Comparison of ENCODE assay signal across 11 cellular contexts in the genomic region with DNA sequence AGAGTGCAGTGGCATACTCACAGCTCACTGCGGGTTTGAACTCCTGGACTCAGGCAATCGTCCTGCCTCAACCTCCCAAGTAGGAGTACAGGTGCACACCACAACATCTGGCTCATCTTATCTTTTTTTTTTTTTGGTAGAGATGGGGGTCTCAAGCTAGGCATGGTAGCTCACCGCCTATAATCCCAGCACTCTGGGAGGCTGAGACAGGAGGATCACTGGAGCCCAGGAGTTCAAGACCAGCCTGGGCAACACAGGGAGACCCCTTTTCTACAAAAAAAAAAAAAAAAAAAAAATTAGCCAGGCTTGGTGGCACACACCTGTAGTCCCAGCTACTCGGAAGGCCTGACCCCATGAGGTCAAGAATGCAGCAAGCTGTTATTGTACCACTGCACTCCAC. TPM values are rescaled to one million over a fixed set of nuclear protein-coding genes. Genes with fewer than 3 reads are reported as not detected.
DNase-seq lines count a peak whose midpoint lies in the region; ATAC-seq and TF ChIP-seq lines count a peak whose summit lies in the region.
"Had no signal": no experiment of that assay in that cellular context is flagged by ENCODE, and none has a peak within 500 bp of the region (broad histone marks: within the 10 kb centered on the region; RNA-seq: fewer than 3 reads in every experiment).

No MANE protein-coding gene starts in this region.

- peaks cover 19% of the 10 kb centered on the region for H3K36me3 Mint-ChIP-seq in activated T-cell treated with anti-CD3 and anti-CD28 coated beads, Interleukin-2, amount 50 U/mL, for 24 hours (ENCODE audit: low read depth)
- H3K36me3 Mint-ChIP-seq in activated B cell treated with CpG ODN at 0.5 μM for 24 hours (ENCODE audit: low read depth) (peaks cover 3% of the 10 kb centered on the region), immature natural killer cell (no peaks in the 10 kb centered on the region)

- POLR2A ChIA-PET in activated B cell treated with CpG ODN at 0.5 μM for 24 hours (lab: Charles Lee) = interaction anchor here (1.1 to 2.1 kb wide), 3 partner anchors 9 to 31 kb away, joined by 3 to 8 read pairs (median 4); a partner anchor contains a TSS

- no peak for TF ChIP-seq CTCF in activated B cell treated with CpG ODN at 0.5 μM for 24 hours (IDR thresholded peaks at IDR 0.05)

- no peaks in the 10 kb centered on the region for H3K9me3 ChIP-seq in subcutaneous abdominal adipose tissue (ENCODE audit: control insufficient read depth in 5 of 5, low read length in 5 of 5)

- H3K4me3 Mint-ChIP-seq in activated T-cell treated with anti-CD3 and anti-CD28 coated beads, Interleukin-2, amount 50 U/mL, for 24 hours = peak overlapping the region; percentile 2
- no peak overlapping the region for H3K4me3 Mint-ChIP-seq in activated B cell treated with CpG ODN at 0.5 μM for 24 hours
- peak overlapping the region in 3 of 5 donors; percentile 19 to 48 (median 36) for H3K4me3 Mint-ChIP-seq in immature natural killer cell

- peaks cover 55% of the 10 kb centered on the region for H3K4me1 Mint-ChIP-seq in activated T-cell treated with anti-CD3 and anti-CD28 coated beads, Interleukin-2, amount 50 U/mL, for 24 hours (ENCODE audit: low read depth)
- peaks cover 67% of the 10 kb centered on the region for H3K4me1 Mint-ChIP-seq in activated B cell treated with CpG ODN at 0.5 μM for 24 hours
- peaks cover 45 to 81% of the 10 kb centered on the region in 2 donors for H3K4me1 Mint-ChIP-seq in immature natural killer cell

- DNase-seq in activated T-cell treated with anti-CD3 and anti-CD28 coated beads, Interleukin-2, amount 50 U/mL, for 24 hours = no peak
- DNase-seq in activated T-cell treated with anti-CD3 and anti-CD28 coated beads, Interleukin-2, amount 50 U/mL, for 48 hours = no peak
- DNase-seq in activated B cell treated with CpG ODN at 0.5 μM for 24 hours (no peak), immature natural killer cell (no peak), anterior cingulate cortex (lab: John Stamatoyannopoulos, UW) (no peak), islet precursor cell (no peak), NCI-H2107 (lab: John Stamatoyannopoulos, UW) (no peak)
- DNase-seq: kidney glomerular epithelial cell, NCI-H2029 had no signal

- H3K9ac ChIP-seq in subcutaneous abdominal adipose tissue (ENCODE audit: low read length in 5 of 5) = peak overlapping the region in 1 of 5 donors; percentile 10

- no peaks in the 10 kb centered on the region for H3K36me3 ChIP-seq in subcutaneous abdominal adipose tissue (ENCODE audit: control insufficient read depth in 5 of 5, insufficient read depth in 5 of 5, low read length in 5 of 5)

- peak overlapping the region; percentile 80 for H3K27ac ChIP-seq in subcutaneous abdominal adipose tissue (ENCODE audit: low read depth, low read length)

- no peaks in the 10 kb centered on the region for H3K27me3 ChIP-seq in subcutaneous abdominal adipose tissue (ENCODE audit: control insufficient read depth in 5 of 5, insufficient read depth in 4 of 5, low read length in 5 of 5)

- ATAC-seq in activated B cell treated with CpG ODN at 0.5 μM for 24 hours (ENCODE audit: low read depth) = no peak
- ATAC-seq: esophagus mucosa had no signal

- no peaks in the 10 kb centered on the region for H3K27me3 Mint-ChIP-seq in activated T-cell treated with anti-CD3 and anti-CD28 coated beads, Interleukin-2, amount 50 U/mL, for 24 hours
- H3K27me3 Mint-ChIP-seq in activated B cell treated with CpG ODN at 0.5 μM for 24 hours (no peaks in the 10 kb centered on the region), immature natural killer cell (ENCODE audit: low read depth in 3 of 3) (peaks cover 0 to 2% (median 2%) of the 10 kb centered on the region in 3 donors)

- CTCF ChIA-PET in activated B cell treated with CpG ODN at 0.5 μM for 24 hours (lab: Charles Lee) = no interaction called here

- H3K27ac Mint-ChIP-seq in activated T-cell treated with anti-CD3 and anti-CD28 coated beads, Interleukin-2, amount 50 U/mL, for 24 hours = peak overlapping the region; percentile 90
- peak overlapping the region; percentile 68 for H3K27ac Mint-ChIP-seq in activated B cell treated with CpG ODN at 0.5 μM for 24 hours
- peak overlapping the region in 5 of 6 donors; percentile 55 to 88 (median 80) for H3K27ac Mint-ChIP-seq in immature natural killer cell

- intact Hi-C loops in activated B cell treated with CpG ODN at 0.5 μM for 24 hours (cut with micrococcal nuclease) = no loop called here

- no peaks in the 10 kb centered on the region for H3K9me3 Mint-ChIP-seq in activated T-cell treated with anti-CD3 and anti-CD28 coated beads, Interleukin-2, amount 50 U/mL, for 24 hours
- H3K9me3 Mint-ChIP-seq in activated B cell treated with CpG ODN at 0.5 μM for 24 hours (no peaks in the 10 kb centered on the region), immature natural killer cell (no peaks in the 10 kb centered on the region)

- no peak overlapping the region for H3K4me3 ChIP-seq in subcutaneous abdominal adipose tissue (ENCODE audit: low read depth in 1 of 5, low read length in 5 of 5)

- H3K4me1 ChIP-seq in subcutaneous abdominal adipose tissue (ENCODE audit: control insufficient read depth in 5 of 5, insufficient read depth in 5 of 5, low read length in 5 of 5) = peaks cover 0 to 26% (median 22%) of the 10 kb centered on the region in 5 donors

RNA-seq across cellular contexts. Expression of a gene that starts 31.5 kb away (rescaled TPM):
- total RNA-seq in activated B cell treated with CpG ODN at 0.5 μM for 24 hours = 71.0 and 84.4 TPM in 2 replicates
- polyA plus RNA-seq in immature natural killer cell = 10 to 100 TPM; 16.5 to 26.8 (median 19.3) TPM
